Comparison of ENCODE assay signal across 8 cellular contexts in the genomic region with DNA sequence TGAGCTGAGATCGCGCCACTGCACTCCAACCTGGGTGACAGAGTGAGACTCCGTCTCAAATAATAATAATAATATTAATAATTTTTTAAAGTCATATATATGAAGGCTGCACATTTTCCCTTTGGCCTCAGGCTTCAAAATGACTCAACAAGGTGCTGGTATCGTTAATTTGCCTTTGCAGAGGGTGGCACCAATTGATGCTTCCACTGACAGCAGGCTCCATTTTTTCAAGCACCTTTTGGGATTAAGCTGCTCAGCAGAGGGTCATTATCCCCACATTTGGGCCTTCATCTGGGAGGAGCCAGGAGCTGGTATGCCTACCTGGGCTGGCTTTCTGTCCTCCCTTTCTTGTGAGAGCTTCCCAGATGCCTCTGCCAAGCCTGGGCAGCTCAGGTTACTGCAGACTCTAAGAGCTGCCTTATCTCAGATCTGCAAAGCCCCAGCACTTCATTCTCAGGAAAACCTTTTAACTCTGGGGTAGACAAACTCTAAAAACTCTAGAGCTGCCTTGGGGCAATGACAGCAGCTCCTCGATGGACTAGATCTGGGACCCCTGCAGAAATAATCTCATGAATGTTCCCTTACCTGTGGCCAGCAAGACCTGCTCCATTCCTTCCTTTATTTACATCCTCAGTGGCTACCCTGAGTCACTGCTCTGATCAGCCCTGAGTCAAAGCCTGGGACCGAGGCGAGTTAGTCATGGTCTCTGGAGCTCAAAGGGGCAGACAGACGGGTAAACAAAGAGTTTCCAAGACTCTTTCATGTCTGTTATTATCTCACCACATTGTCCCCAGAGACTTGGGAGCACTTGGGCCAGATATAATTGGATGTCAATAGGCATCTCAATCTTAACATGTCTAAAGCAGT.
DNase-seq lines count a peak whose midpoint lies in the region; ATAC-seq and TF ChIP-seq lines count a peak whose summit lies in the region.

No MANE protein-coding gene starts in this region.

- no peak for TF ChIP-seq CTCF in PC-3 (conservative IDR thresholded peaks at IDR 0.05; ENCODE audit: low read depth, low read length)

- no peak overlapping the region for H3K4me3 Mint-ChIP-seq in stimulated activated memory B cell treated with anti-CD40 and anti-IgM and Interleukin-4, amounts not matched to agents 10 μg/mL and 1 μg/mL and 100 μg/mL, for 72 hours

- H3K27me3 ChIP-seq in PC-3 (ENCODE audit: low read length): peaks cover 8% of the 10 kb centered on the region

- BruUV-seq in PC-3 (replicated peaks; lab: Mats Ljungman, UMichigan): no TSS peak

- no peaks in the 10 kb centered on the region for H3F3A ChIP-seq in PC-3 (ENCODE audit: low read length, unreplicated experiment)

- H3K9me2 ChIP-seq in PC-3 (replicated peaks; ENCODE audit: low read length): no peaks in the 10 kb centered on the region

- no peak overlapping the region for H3K27ac Mint-ChIP-seq in stimulated activated memory B cell treated with anti-CD40 and anti-IgM and Interleukin-4, amounts not matched to agents 10 μg/mL and 1 μg/mL and 100 μg/mL, for 72 hours

- H3K9me3 Mint-ChIP-seq in stimulated activated memory B cell treated with anti-CD40 and anti-IgM and Interleukin-4, amounts not matched to agents 10 μg/mL and 1 μg/mL and 100 μg/mL, for 72 hours: no peaks in the 10 kb centered on the region

- no peaks in the 10 kb centered on the region for H3K36me3 ChIP-seq in PC-3 (ENCODE audit: low read depth, low read length)

- DNase-seq in AG08395 (ENCODE audit: low spot score) (peak; percentile 96), HCEC 1CT (peak; percentile 64), PC-3 (peak; percentile 96), glomerular visceral epithelial cell (ENCODE audit: extremely low spot score) (peak; percentile 68)
- DNase-seq in stimulated activated CD4-positive, alpha-beta T cell treated with anti-CD3 and anti-CD28 coated beads, Interleukin-1b, Interleukin-23, amount 100 ng/mL, for 48 hours: no peak

- POLR2A ChIA-PET in PC-3 (lab: Charles Lee; ENCODE audit: unreplicated experiment): interaction anchor here (1.0 kb wide), 1 partner anchor 688 kb away, joined by 3 read pairs; no protein-coding TSS in a partner anchor

- ATAC-seq in PC-3: peak; percentile 100
- ATAC-seq in HG03432 (IDR thresholded peaks at IDR 0.05; ENCODE audit: unreplicated experiment): no peak
- ATAC-seq in HG02763 (IDR thresholded peaks at IDR 0.05; ENCODE audit: unreplicated experiment): no peak
- ATAC-seq in stimulated activated memory B cell treated with anti-CD40 and anti-IgM and Interleukin-4, amounts not matched to agents 10 μg/mL and 1 μg/mL and 100 μg/mL, for 72 hours: no peak

- intact Hi-C loops in PC-3 (cut with micrococcal nuclease): loop anchor here (1.0 kb wide), 1 partner anchor 145 kb away; no protein-coding TSS in a partner anchor

- peaks cover 49% of the 10 kb centered on the region for H3K27me3 Mint-ChIP-seq in stimulated activated memory B cell treated with anti-CD40 and anti-IgM and Interleukin-4, amounts not matched to agents 10 μg/mL and 1 μg/mL and 100 μg/mL, for 72 hours

- CTCF ChIA-PET in PC-3 (lab: Charles Lee): interaction anchor here (0.6 kb wide), 2 partner anchors 283 to 792 kb away, joined by 5 to 7 read pairs; no protein-coding TSS in a partner anchor

- H3K4me2 ChIP-seq in PC-3 (ENCODE audit: low read length): peak overlapping the region; percentile 75

- no peaks in the 10 kb centered on the region for H3K9me3 ChIP-seq in PC-3 (ENCODE audit: low read length)

- no peaks in the 10 kb centered on the region for H3K36me3 Mint-ChIP-seq in stimulated activated memory B cell treated with anti-CD40 and anti-IgM and Interleukin-4, amounts not matched to agents 10 μg/mL and 1 μg/mL and 100 μg/mL, for 72 hours

- H2AFZ ChIP-seq in PC-3 (ENCODE audit: low read length): peak overlapping the region; percentile 48

- peak overlapping the region; percentile 43 for H3K4me3 ChIP-seq in PC-3 (ENCODE audit: low read length)

- peak overlapping the region; percentile 73 for H3K27ac ChIP-seq in PC-3 (ENCODE audit: low read length)

- no peaks in the 10 kb centered on the region for H4K20me1 ChIP-seq in PC-3 (ENCODE audit: low read length)

- H3K4me1 Mint-ChIP-seq in stimulated activated memory B cell treated with anti-CD40 and anti-IgM and Interleukin-4, amounts not matched to agents 10 μg/mL and 1 μg/mL and 100 μg/mL, for 72 hours: no peaks in the 10 kb centered on the region

- H3K4me1 ChIP-seq in PC-3 (ENCODE audit: insufficient read depth, low read length): peaks cover 29% of the 10 kb centered on the region

- no peaks in the 10 kb centered on the region for H3K79me2 ChIP-seq in PC-3 (ENCODE audit: low read length)

- H3K9ac ChIP-seq in PC-3 (ENCODE audit: low read length): no peak overlapping the region
